ENCODE assay signal across 17 cellular contexts in the genomic region with DNA sequence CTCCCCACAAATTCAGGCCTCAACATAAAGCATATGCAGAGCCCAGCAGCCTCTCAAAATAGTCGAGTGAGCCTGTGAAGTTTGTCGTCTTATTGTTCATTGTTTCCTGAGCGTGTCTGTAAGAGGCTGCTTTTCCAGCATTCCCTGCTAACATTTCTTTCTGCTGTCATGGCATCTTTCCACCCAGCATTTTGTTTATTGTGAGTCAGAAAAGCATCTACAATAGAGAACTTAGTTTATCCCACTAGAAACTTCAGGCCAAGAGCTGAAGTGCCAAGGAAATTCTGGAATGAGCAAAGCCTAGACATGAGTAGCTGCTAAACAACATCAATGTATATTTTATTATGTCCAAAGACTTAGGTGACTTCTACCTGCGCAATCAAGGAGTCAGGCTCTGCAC. TPM values are rescaled to one million over a fixed set of nuclear protein-coding genes. Genes with fewer than 3 reads are reported as not detected.
A peak's percentile ranks its signal among the peaks of the same experiment; 100 is the strongest.
DNase-seq lines count a peak whose midpoint lies in the region; ATAC-seq and TF ChIP-seq lines count a peak whose summit lies in the region.
"Had no signal": no experiment of that assay in that cellular context is flagged by ENCODE, and none has a peak within 500 bp of the region (broad histone marks: within the 10 kb centered on the region; RNA-seq: fewer than 3 reads in every experiment).

No MANE protein-coding gene starts in this region.

- no peak overlapping the region for H2AFZ ChIP-seq in PC-3 (ENCODE audit: low read length)

- no peaks in the 10 kb centered on the region for H3K79me2 ChIP-seq in PC-3 (ENCODE audit: low read length)

- no peaks in the 10 kb centered on the region for H3K4me1 Mint-ChIP-seq in CD8-positive, alpha-beta memory T cell
- H3K4me1 Mint-ChIP-seq: T-cell had no signal

- in situ Hi-C loops in astrocyte of the spinal cord (cut with HindIII; ENCODE audit: low sequenced_read_pairs) = no loop called here

- no peaks in the 10 kb centered on the region for H3K36me3 Mint-ChIP-seq in CD8-positive, alpha-beta memory T cell
- H3K36me3 Mint-ChIP-seq: T-cell had no signal

- no peak overlapping the region for H3K4me3 ChIP-seq in astrocyte of the spinal cord (ENCODE audit: low read depth, low read length)
- H3K4me3 ChIP-seq in CD8-positive, alpha-beta memory T cell (ENCODE audit: low read length) = no peak overlapping the region
- no peak overlapping the region for H3K4me3 ChIP-seq in PC-3 (ENCODE audit: low read length)
- H3K4me3 ChIP-seq: adrenal gland had no signal

- POLR2A ChIA-PET in CD8-positive, alpha-beta memory T cell (lab: Charles Lee) = no interaction called here
- POLR2A ChIA-PET in PC-3 (lab: Charles Lee; ENCODE audit: unreplicated experiment) = no interaction called here

- no peak overlapping the region for H3K4me2 ChIP-seq in PC-3 (ENCODE audit: low read length)

- H3K27ac Mint-ChIP-seq in CD8-positive, alpha-beta memory T cell = no peak overlapping the region
- H3K27ac Mint-ChIP-seq: activated T-helper 2 cell treated with anti-CD3 and anti-CD28 coated beads, Interferon-gamma antibody, Interleukin-2, Interleukin-4, amounts not matched to agents 10 μg/mL and 5 μg/mL and 100 μg/mL, durations not matched to agents 14 hours and 24 hours and 36 hours; T-cell had no signal

- H3K9me3 Mint-ChIP-seq in CD8-positive, alpha-beta memory T cell = peaks cover 0 to 2% (median 0%) of the 10 kb centered on the region in 5 donors
- H3K9me3 Mint-ChIP-seq: activated T-helper 2 cell treated with anti-CD3 and anti-CD28 coated beads, Interferon-gamma antibody, Interleukin-2, Interleukin-4, amounts not matched to agents 10 μg/mL and 5 μg/mL and 100 μg/mL, durations not matched to agents 14 hours and 24 hours and 36 hours; T-cell had no signal

- peaks cover 3 to 23% of the 10 kb centered on the region in 2 donors for H3K27me3 Mint-ChIP-seq in CD8-positive, alpha-beta memory T cell

- ATAC-seq in PC-3 = no peak
- ATAC-seq: HCT116, T-cell had no signal

- H3K4me3 Mint-ChIP-seq in CD8-positive, alpha-beta memory T cell = no peak overlapping the region
- H3K4me3 Mint-ChIP-seq: T-cell had no signal

- H3K9me2 ChIP-seq in PC-3 (replicated peaks; ENCODE audit: low read length) = no peaks in the 10 kb centered on the region

- TF ChIP-seq CTCF in astrocyte of the spinal cord (IDR thresholded peaks at IDR 0.05; ENCODE audit: low read depth, low read length) = no peak
- no peak for TF ChIP-seq CTCF in PC-3 (conservative IDR thresholded peaks at IDR 0.05; ENCODE audit: low read depth, low read length)

- no peaks in the 10 kb centered on the region for H3K9me3 ChIP-seq in CD8-positive, alpha-beta memory T cell (ENCODE audit: low read length)
- no peaks in the 10 kb centered on the region for H3K9me3 ChIP-seq in PC-3 (ENCODE audit: low read length)
- H3K9me3 ChIP-seq: adrenal gland had no signal

- H3K9ac ChIP-seq in PC-3 (ENCODE audit: low read length) = no peak overlapping the region

- H3F3A ChIP-seq in PC-3 (ENCODE audit: low read length, unreplicated experiment) = no peaks in the 10 kb centered on the region

- H3K27ac ChIP-seq in CD8-positive, alpha-beta memory T cell (ENCODE audit: low read depth, low read length) = no peak overlapping the region
- no peak overlapping the region for H3K27ac ChIP-seq in PC-3 (ENCODE audit: low read length)
- H3K27ac ChIP-seq: adrenal gland, epithelial cell of prostate, RWPE1 had no signal

- CTCF ChIA-PET in CD8-positive, alpha-beta memory T cell (lab: Charles Lee) = no interaction called here
- CTCF ChIA-PET in PC-3 (lab: Charles Lee) = no interaction called here

- H4K20me1 ChIP-seq in PC-3 (ENCODE audit: low read length) = no peaks in the 10 kb centered on the region

- no peaks in the 10 kb centered on the region for H3K4me1 ChIP-seq in CD8-positive, alpha-beta memory T cell (ENCODE audit: insufficient read depth, low read length)
- H3K4me1 ChIP-seq in PC-3 (ENCODE audit: insufficient read depth, low read length) = peaks cover 16% of the 10 kb centered on the region; the same call in 1 of the 2 replicates

- BruUV-seq in PC-3 (replicated peaks; lab: Mats Ljungman, UMichigan) = no TSS peak

- peak; percentile 31 for DNase-seq in H4 (ENCODE audit: low spot score)
- peak; percentile 61 for DNase-seq in astrocyte of the spinal cord (ENCODE audit: low read depth, low spot score)
- DNase-seq in foreskin melanocyte = peak; percentile 97
- peak; percentile 52 for DNase-seq in superior temporal gyrus (ENCODE audit: extremely low spot score)
- no peak for DNase-seq in CD8-positive, alpha-beta memory T cell
- DNase-seq in PC-3 = no peak
- no peak for DNase-seq in T1000 (lab: John Stamatoyannopoulos, UW)
- DNase-seq: adrenal gland; DMS53; NCI-H82; stimulated activated CD4-positive, alpha-beta T cell treated with anti-CD3 and anti-CD28 coated beads, Interleukin-4, amount 100 ng/mL, for 1 hour; stimulated activated CD8-positive, alpha-beta memory T cell treated with anti-CD3 and anti-CD28 coated beads, Interleukin-4, amount 100 ng/mL, for 48 hours; T-cell had no signal

- H3K36me3 ChIP-seq in CD8-positive, alpha-beta memory T cell (ENCODE audit: insufficient read depth, low read length) = no peaks in the 10 kb centered on the region
- H3K36me3 ChIP-seq in PC-3 (ENCODE audit: low read depth, low read length) = no peaks in the 10 kb centered on the region
- H3K36me3 ChIP-seq: adrenal gland had no signal

- intact Hi-C loops in PC-3 (cut with micrococcal nuclease) = no loop called here

- no peaks in the 10 kb centered on the region for H3K27me3 ChIP-seq in CD8-positive, alpha-beta memory T cell (ENCODE audit: insufficient read depth, low read length, poor library complexity, severe bottlenecking)
- no peaks in the 10 kb centered on the region for H3K27me3 ChIP-seq in PC-3 (ENCODE audit: low read length)
- H3K27me3 ChIP-seq: adrenal gland had no signal

RNA-seq across cellular contexts. Expression of a gene that starts 46.3 kb away (rescaled TPM):
- 21.6 and 23.7 TPM in 2 replicates for total RNA-seq in H4 (2014; rRNA removed; shearing (Covaris generic))
- total RNA-seq in CD8-positive, alpha-beta memory T cell = 10 to 100 TPM; 19.6 to 19.8 TPM
- polyA plus RNA-seq in CD8-positive, alpha-beta memory T cell = 3.7 TPM
- total RNA-seq in PC-3 (2014; rRNA removed) = 18.0 and 21.0 TPM in 2 replicates

Comparison
In these comparisons a context has a peak if more than half of its experiments do, and no peak if none do; other contexts are left out.
1. DNase-seq: peak in H4 (single experiment), astrocyte of the spinal cord (single experiment), foreskin melanocyte (single experiment) and superior temporal gyrus (single experiment); none in CD8-positive, alpha-beta memory T cell (0 of 5), PC-3 (single experiment) and T1000 (single experiment).